8 cellular contexts compared by ENCODE assay signal in genomic region chr17:81142301-81143199, GRCh38. TPM values are rescaled to one million over a fixed set of nuclear protein-coding genes. Genes with fewer than 3 reads are reported as not detected.
A peak's percentile ranks its signal among the peaks of the same experiment; 100 is the strongest.
DNase-seq lines count a peak whose midpoint lies in the region; ATAC-seq, FAIRE-seq and TF ChIP-seq lines count a peak whose summit lies in the region.

No MANE protein-coding gene starts in this region.

- CTCF ChIA-PET in HEK293 (lab: Yijun Ruan, JAX), result interaction anchor here (0.6 to 3.6 kb wide), 35 partner anchors 9 to 1441 kb away, joined by 3 to 42 read pairs (median 4); partner anchors contain the start of genes CEP131, GAA, NDUFAF8 and TEPSIN
- CTCF ChIA-PET in activated CD8-positive, alpha-beta T cell treated with anti-CD3 and anti-CD28 coated beads, Interleukin-2, amount 10 ng/mL, durations not matched to agents 7 days and 5 days (lab: Charles Lee), result interaction anchor here (0.8 to 1.1 kb wide), 2 partner anchors 78 to 97 kb away, joined by 4 to 5 read pairs; partner anchors contain the start of genes NDUFAF8 and TEPSIN
- CTCF ChIA-PET in H1 (lab: Charles Lee; ENCODE audit: partially characterized antibody), result interaction anchor here (0.6 to 4.3 kb wide), 37 partner anchors 9 to 1546 kb away, joined by 3 to 24 read pairs (median 4); partner anchors contain the start of genes NDUFAF8, PVALEF and TEPSIN

- H3K18ac ChIP-seq in H1 (ENCODE audit: extremely low read depth, low read length) (no peak overlapping the region), mesendoderm (ENCODE audit: low read length) (no peak overlapping the region)

- no peak overlapping the region for H4K8ac ChIP-seq in H1 (ENCODE audit: extremely low read depth, insufficient read depth, low read length)
- H4K8ac ChIP-seq in mesendoderm (ENCODE audit: low read depth, low read length), result no peak overlapping the region

- H3K4me1 ChIP-seq in HEK293 (ENCODE audit: control insufficient read depth, insufficient read depth, low read length) (no peaks in the 10 kb centered on the region), H1 (replicated peaks in 1 of 4; ENCODE audit: control insufficient read depth in 3 of 4, insufficient read depth in 4 of 4, low read length in 3 of 4) (peaks cover 0 to 2% (median 0%) of the 10 kb centered on the region in 4 experiments; a peak in 4 of 7 replicates), mesendoderm (ENCODE audit: control insufficient read depth, low read depth, low read length) (no peaks in the 10 kb centered on the region)

- H3K36me3 ChIP-seq in HEK293 (ENCODE audit: control insufficient read depth in 2 of 2, insufficient read depth in 1 of 2, low read length in 2 of 2) (no peaks in the 10 kb centered on the region), H1 (ENCODE audit: control insufficient read depth in 2 of 4, insufficient read depth in 4 of 4, low read length in 3 of 4) (no peaks in the 10 kb centered on the region), mesendoderm (ENCODE audit: control insufficient read depth, insufficient read depth, low read length) (no peaks in the 10 kb centered on the region)

- peak; percentile 86 for TF ChIP-seq CTCF in HEK293 (tag by site-specific recombination; IDR thresholded peaks at IDR 0.05)
- peak; percentile 76 to 85 (median 82) for TF ChIP-seq CTCF in H1 (IDR thresholded peaks at IDR 0.05; ENCODE audit: control extremely low read depth in 1 of 3, insufficient read depth in 1 of 3, low read depth in 1 of 3, low read length in 3 of 3)

- H3K36me3 Mint-ChIP-seq in activated CD8-positive, alpha-beta T cell treated with anti-CD3 and anti-CD28 coated beads, Interleukin-2, amount 10 ng/mL, durations not matched to agents 7 days and 5 days (ENCODE audit: low read depth), result no peaks in the 10 kb centered on the region

- H4K91ac ChIP-seq in H1 (replicated peaks; ENCODE audit: insufficient read length, low read length), result peak overlapping the region; percentile 70

- WGBS in H1 (ENCODE audit: extremely low coverage in 1 of 2, insufficient coverage in 1 of 2, insufficient read length in 1 of 2, insufficient replicate concordance in 2 of 2, low coverage in 1 of 2, low lambda C conversion rate in 2 of 2, missing lambda C conversion rate in 1 of 2), 2 experiments, result 64% methylated on average over 22 of the region's 25 CpGs; no CpG with 5 or more reads in 1 of the 2 experiments
- WGBS in mesendoderm (ENCODE audit: extremely low coverage, insufficient coverage, low lambda C conversion rate), result no CpG with 5 or more reads among the region's 25 CpGs

- peaks cover 4% of the 10 kb centered on the region for H3K9me3 Mint-ChIP-seq in activated CD8-positive, alpha-beta T cell treated with anti-CD3 and anti-CD28 coated beads, Interleukin-2, amount 10 ng/mL, durations not matched to agents 7 days and 5 days (ENCODE audit: insufficient read depth)

- no peak overlapping the region; the same call in 1 of the 2 replicates for H2BK15ac ChIP-seq in H1 (ENCODE audit: low read length)
- no peak overlapping the region for H2BK15ac ChIP-seq in mesendoderm (replicated peaks; ENCODE audit: low read depth)

- H3K14ac ChIP-seq in H1 (ENCODE audit: insufficient read length), result no peak overlapping the region

- TF ChIP-seq EP300 in H1 (IDR thresholded peaks at IDR 0.05; ENCODE audit: borderline replicate concordance in 1 of 2, low read depth in 2 of 2, low read length in 2 of 2), result no peak

- H2AFZ ChIP-seq in H1 (ENCODE audit: low read length), result 0 out of 2 replicates have a peak overlapping the region, but pooled peaks have one; percentile 21

- no peak overlapping the region for H3K27ac Mint-ChIP-seq in activated CD8-positive, alpha-beta T cell treated with anti-CD3 and anti-CD28 coated beads, Interleukin-2, amount 10 ng/mL, durations not matched to agents 7 days and 5 days

- TF ChIP-seq POLR2A in H1 (IDR thresholded peaks at IDR 0.05; ENCODE audit: control extremely low read depth in 1 of 2, low read depth in 2 of 2, low read length in 2 of 2), result no peak

- no peak overlapping the region for H3K56ac ChIP-seq in H1 (replicated peaks; ENCODE audit: insufficient read length, low read depth, low read length)
- peak overlapping the region; percentile 6 for H3K56ac ChIP-seq in mesendoderm (ENCODE audit: low read length)

- H2BK5ac ChIP-seq in H1 (ENCODE audit: low read depth, low read length) (peak overlapping the region; percentile 38), mesendoderm (ENCODE audit: low read length) (no peak overlapping the region)

- H3K79me1 ChIP-seq in H1 (ENCODE audit: low read depth, low read length), result no peaks in the 10 kb centered on the region; the same call in 1 of the 2 replicates
- no peaks in the 10 kb centered on the region for H3K79me1 ChIP-seq in mesendoderm (ENCODE audit: low read length)

- H2BK120ac ChIP-seq in H1 (replicated peaks; ENCODE audit: low read depth, low read length) (peak overlapping the region; percentile 65), mesendoderm (ENCODE audit: low read depth, low read length) (no peak overlapping the region)

- H4K20me1 ChIP-seq in H1 (replicated peaks in 1 of 2; ENCODE audit: control insufficient read depth in 1 of 2, insufficient read depth in 2 of 2, low read length in 2 of 2), result peaks cover 0 to 8% of the 10 kb centered on the region in 2 experiments

- H3K4me3 Mint-ChIP-seq in activated CD8-positive, alpha-beta T cell treated with anti-CD3 and anti-CD28 coated beads, Interleukin-2, amount 10 ng/mL, durations not matched to agents 7 days and 5 days, result no peak overlapping the region

- H3K79me2 ChIP-seq in H1 (ENCODE audit: control insufficient read depth in 1 of 2, insufficient read depth in 2 of 2, low read length in 2 of 2) (no peaks in the 10 kb centered on the region), mesendoderm (ENCODE audit: control insufficient read depth, insufficient read depth, low read length) (no peaks in the 10 kb centered on the region)

- no peak overlapping the region for H2BK20ac ChIP-seq in H1 (ENCODE audit: low read length)

- H3K27me3 Mint-ChIP-seq in activated CD8-positive, alpha-beta T cell treated with anti-CD3 and anti-CD28 coated beads, Interleukin-2, amount 10 ng/mL, durations not matched to agents 7 days and 5 days (ENCODE audit: low read depth), result no peaks in the 10 kb centered on the region

- H3K23ac ChIP-seq in H1 (ENCODE audit: insufficient read length) (no peak overlapping the region), mesendoderm (ENCODE audit: low read length) (no peak overlapping the region)

- TF ChIP-seq RAD21 in H1 (IDR thresholded peaks at IDR 0.05 in 1 of 2, conservative IDR thresholded peaks at IDR 0.05 in 1 of 2; ENCODE audit: low read depth in 2 of 2, low read length in 2 of 2), result peak; percentile 66 to 79

- H3K4me2 ChIP-seq in H1 (ENCODE audit: insufficient read depth in 1 of 2, low read depth in 2 of 2, low read length in 2 of 2) (no peak overlapping the region), mesendoderm (ENCODE audit: low read length) (no peak overlapping the region)

- H3K4ac ChIP-seq in H1 (replicated peaks; ENCODE audit: insufficient read length, low read depth, low read length) (no peak overlapping the region), mesendoderm (ENCODE audit: low read depth, low read length) (no peak overlapping the region)

- H2AK5ac ChIP-seq in H1 (ENCODE audit: low read depth, low read length), result no peak overlapping the region
- H2AK5ac ChIP-seq in mesendoderm (ENCODE audit: low read length), result no peak overlapping the region

- H3K9ac ChIP-seq in H1 (replicated peaks in 1 of 4; ENCODE audit: extremely low read depth in 1 of 4, low read depth in 3 of 4, low read length in 3 of 4) (no peak overlapping the region), mesendoderm (ENCODE audit: low read length) (no peak overlapping the region)

- H2BK12ac ChIP-seq in H1 (ENCODE audit: low read depth, low read length), result peak overlapping the region; percentile 14; the same call in 1 of the 2 replicates

- H3K4me1 Mint-ChIP-seq in activated CD8-positive, alpha-beta T cell treated with anti-CD3 and anti-CD28 coated beads, Interleukin-2, amount 10 ng/mL, durations not matched to agents 7 days and 5 days (ENCODE audit: low read depth), result no peaks in the 10 kb centered on the region

- POLR2A ChIA-PET in HEK293 (lab: Yijun Ruan, JAX) (interaction anchor here (0.5 to 2.8 kb wide), 9 partner anchors 23 to 1125 kb away, joined by 3 to 9 read pairs (median 3); partner anchors contain the start of genes AATK, BAHCC1, CEP131 and NDUFAF8), H1 (lab: Charles Lee; ENCODE audit: partially characterized antibody) (interaction anchor here (0.8 to 1.6 kb wide), 4 partner anchors 9 to 102 kb away, joined by 3 to 6 read pairs (median 4); partner anchors contain the start of genes CEP131, NDUFAF8 and TEPSIN)
- POLR2A ChIA-PET in activated CD8-positive, alpha-beta T cell treated with anti-CD3 and anti-CD28 coated beads, Interleukin-2, amount 10 ng/mL, durations not matched to agents 7 days and 5 days (lab: Charles Lee), result no interaction called here

- peak; percentile 94 for ATAC-seq in activated CD8-positive, alpha-beta T cell treated with anti-CD3 and anti-CD28 coated beads, Interleukin-2, amount 10 ng/mL, durations not matched to agents 7 days and 5 days
- ATAC-seq in HG02885 (IDR thresholded peaks at IDR 0.05; ENCODE audit: poor library complexity, unreplicated experiment), result no peak

- H3K9me3 ChIP-seq in HEK293 (ENCODE audit: control insufficient read depth, insufficient read depth, low read depth, low read length) (no peaks in the 10 kb centered on the region), H1 (ENCODE audit: insufficient read depth in 2 of 2, low read depth in 1 of 2, low read length in 1 of 2) (peaks cover 8 to 12% of the 10 kb centered on the region in 2 experiments; a peak in 2 of 4 replicates)

- peaks cover 2% of the 10 kb centered on the region; the same call in 1 of the 2 replicates for H3K23me2 ChIP-seq in H1 (ENCODE audit: low read depth, low read length)

- no peak overlapping the region for H4K5ac ChIP-seq in H1 (ENCODE audit: insufficient read length, low read depth, low read length)
- H4K5ac ChIP-seq in mesendoderm (ENCODE audit: low read length), result no peak overlapping the region

- H3K27ac ChIP-seq in HEK293 (ENCODE audit: extremely low read depth, low read depth, low read length), result no peak overlapping the region
- no peak overlapping the region for H3K27ac ChIP-seq in H1 (ENCODE audit: low read depth, low read length)
- no peak overlapping the region for H3K27ac ChIP-seq in mesendoderm (ENCODE audit: low read depth, low read length)

- no peaks in the 10 kb centered on the region for H3K27me3 ChIP-seq in H1 (replicated peaks in 1 of 4; ENCODE audit: control insufficient read depth in 3 of 4, extremely low read depth in 1 of 4, insufficient read depth in 3 of 4, low read length in 3 of 4)
- H3K27me3 ChIP-seq in mesendoderm (ENCODE audit: insufficient read depth, low read length, poor library complexity), result no peaks in the 10 kb centered on the region

- DNase-seq in AML-193 (lab: John Stamatoyannopoulos, UW), result peak; percentile 72 to 80
- DNase-seq in NCI-H748 treated with DMSO at 0.1 percent for 48 hours (lab: John Stamatoyannopoulos, UW), result peak; percentile 11
- peak; percentile 78 for DNase-seq in activated CD8-positive, alpha-beta T cell treated with anti-CD3 and anti-CD28 coated beads, Interleukin-2, amount 10 ng/mL, durations not matched to agents 7 days and 5 days
- DNase-seq in H1 (ENCODE audit: low read depth in 1 of 2, low spot score in 2 of 2), result peak; percentile 47 to 86
- DNase-seq in mesendoderm, result peak; percentile 76
- peak; percentile 28 for DNase-seq in stimulated activated CD8-positive, alpha-beta memory T cell treated with anti-CD3 and anti-CD28 coated beads, Interleukin-4, amount 100 ng/mL, for 24 hours (ENCODE audit: low read depth)

- H3K4me3 ChIP-seq in HEK293 (ENCODE audit: low read depth, low read length), result no peak overlapping the region
- H3K4me3 ChIP-seq in H1 (ENCODE audit: extremely low read depth in 1 of 4, insufficient read depth in 2 of 4, low read depth in 3 of 4, low read length in 4 of 4), result no peak overlapping the region
- no peak overlapping the region for H3K4me3 ChIP-seq in mesendoderm (ENCODE audit: low read length)

- FAIRE-seq in H1 (lab: Jason Lieb, UNC), result no peak

RNA-seq across cellular contexts. Expression of gene PVALEF, which starts 22.8 kb away (rescaled TPM):
- not detected for total RNA-seq in activated CD8-positive, alpha-beta T cell treated with anti-CD3 and anti-CD28 coated beads, Interleukin-2, amount 10 ng/mL, durations not matched to agents 7 days and 5 days
- not detected in 2 replicates for total RNA-seq in H1 (2021; fragmentation: NEBNext Ultra II Directional; extraction: Animal tissue kit (Norgen Biotek cat#: 25700))
- polyA plus RNA-seq in H1 (2011; rRNA removed), result 0.03 and 0.05 TPM in 2 replicates
- polyA plus RNA-seq in H1 (2011; cell fraction: cytosol; rRNA removed), result not detected
- polyA plus RNA-seq in H1 (2011; cell fraction: nucleus; rRNA removed), result not detected
- polyA plus RNA-seq in H1 (2012, experiment 1 of 2), result 0.12 TPM in 1 of 4 replicates, not detected in the others
- polyA plus RNA-seq in H1 (2012, experiment 2 of 2), result not detected
- not detected for polyA plus RNA-seq in H1 (2013, experiment 1 of 2)
- polyA plus RNA-seq in H1 (2013, experiment 2 of 2), result not detected
- polyA minus RNA-seq in H1 (2011; rRNA and poly(A)+ RNA removed), result not detected in 2 replicates
- polyA minus RNA-seq in H1 (2011; cell fraction: cytosol; rRNA and poly(A)+ RNA removed), result not detected
- polyA minus RNA-seq in H1 (2011; cell fraction: nucleus; rRNA and poly(A)+ RNA removed), result not detected
- not detected for polyA plus RNA-seq in mesendoderm (2013, experiment 1 of 2)
- not detected for polyA plus RNA-seq in mesendoderm (2013, experiment 2 of 2)

RNA-seq across cellular contexts. Expression of gene AATK, which starts 23.5 kb away (rescaled TPM):
- total RNA-seq in activated CD8-positive, alpha-beta T cell treated with anti-CD3 and anti-CD28 coated beads, Interleukin-2, amount 10 ng/mL, durations not matched to agents 7 days and 5 days, result 1 to 10 TPM in 1 of 2 experiments, under 1 TPM in 1; 0.71 to 1.1 TPM
- 3.2 and 3.5 TPM in 2 replicates for total RNA-seq in H1 (2021; fragmentation: NEBNext Ultra II Directional; extraction: Animal tissue kit (Norgen Biotek cat#: 25700))
- 1.7 and 3.6 TPM in 2 replicates for polyA plus RNA-seq in H1 (2011; rRNA removed)
- 2.2 TPM for polyA plus RNA-seq in H1 (2011; cell fraction: cytosol; rRNA removed)
- polyA plus RNA-seq in H1 (2011; cell fraction: nucleus; rRNA removed), result 7.4 TPM
- 2.2 to 3.3 TPM (median 2.6 TPM) in 4 replicates for polyA plus RNA-seq in H1 (2012, experiment 1 of 2)
- polyA plus RNA-seq in H1 (2012, experiment 2 of 2), result 1.1 TPM
- polyA plus RNA-seq in H1 (2013, experiment 1 of 2), result 1.9 TPM
- 1.8 TPM for polyA plus RNA-seq in H1 (2013, experiment 2 of 2)
- 1.4 and 2.8 TPM in 2 replicates for polyA minus RNA-seq in H1 (2011; rRNA and poly(A)+ RNA removed)
- polyA minus RNA-seq in H1 (2011; cell fraction: cytosol; rRNA and poly(A)+ RNA removed), result 5.8 TPM
- polyA minus RNA-seq in H1 (2011; cell fraction: nucleus; rRNA and poly(A)+ RNA removed), result 4.8 TPM
- polyA plus RNA-seq in mesendoderm (2013, experiment 1 of 2), result 0.34 TPM
- 0.21 TPM for polyA plus RNA-seq in mesendoderm (2013, experiment 2 of 2)

Comparison
In these comparisons a context has a peak if more than half of its experiments do, and no peak if none do; other contexts are left out.
1. DNase-seq: peak in every context shown above with its lines; median percentile 78 in activated CD8-positive, alpha-beta T cell treated with anti-CD3 and anti-CD28 coated beads, Interleukin-2, amount 10 ng/mL, durations not matched to agents 7 days and 5 days; 76 in AML-193; 76 in mesendoderm; 66 in H1; 28 in stimulated activated CD8-positive, alpha-beta memory T cell treated with anti-CD3 and anti-CD28 coated beads, Interleukin-4, amount 100 ng/mL, for 24 hours; 11 in NCI-H748 treated with DMSO at 0.1 percent for 48 hours.